In the genomic region with DNA sequence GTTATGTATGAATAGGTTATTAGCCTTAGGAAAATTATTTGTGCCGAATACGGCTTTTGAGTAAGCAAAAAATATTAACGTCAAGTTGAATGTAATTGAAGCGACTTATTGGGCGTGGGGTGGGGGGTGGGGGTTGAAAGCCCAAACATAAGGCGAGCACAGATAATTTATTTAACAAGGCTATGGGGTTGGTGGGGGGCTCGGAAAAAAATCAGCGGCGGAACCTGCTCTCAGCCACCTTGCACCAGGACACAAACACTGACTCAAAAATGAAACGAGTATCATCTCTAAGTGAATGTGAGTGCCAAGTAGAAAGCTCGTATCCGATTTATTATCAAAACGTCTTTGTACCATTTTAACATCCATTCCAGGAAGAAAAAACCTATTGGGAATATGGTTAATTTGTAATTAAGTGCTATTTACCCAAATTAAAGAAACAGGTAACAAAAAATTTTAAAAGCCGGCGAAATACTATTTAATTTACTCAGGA, we compare ENCODE assay signal across 8 cellular contexts. TPM values are rescaled to one million over a fixed set of nuclear protein-coding genes. Genes with fewer than 3 reads are reported as not detected.
DNase-seq lines count a peak whose midpoint lies in the region; ATAC-seq and TF ChIP-seq lines count a peak whose summit lies in the region.

No MANE protein-coding gene starts in this region.

- H3K36me3 ChIP-seq in esophagus squamous epithelium (no peaks in the 10 kb centered on the region), ovary (no peaks in the 10 kb centered on the region)

- no peaks in the 10 kb centered on the region for H3K9me3 ChIP-seq in esophagus squamous epithelium
- no peaks in the 10 kb centered on the region for H3K9me3 ChIP-seq in ovary

- 16 to 30% methylated on average over 15 of the region's 15 CpGs for WGBS in esophagus squamous epithelium, 2 donors
- 14 to 19% (median 18%) methylated on average over 15 of the region's 15 CpGs for WGBS in ovary, 3 donors

- intact Hi-C loops in esophagus squamous epithelium (cut with DNase I): loop anchor here (5.0 kb wide), 1 partner anchor 93 kb away; the partner anchor contains the start of genes ABHD18 and MFSD8
- intact Hi-C loops in ovary (cut with DNase I): loop anchor here in 2 of 4 donors (5.0 to 10.0 kb wide), 2 partner anchors 93 to 755 kb away; partner anchors contain the start of genes ABHD18 (in 1 of the 2) and MFSD8 (in 1 of the 2)

- H3K27me3 ChIP-seq in esophagus squamous epithelium (no peaks in the 10 kb centered on the region), ovary (no peaks in the 10 kb centered on the region)

- H3K4me3 ChIP-seq in esophagus squamous epithelium: peak overlapping the region; percentile 76 to 94 (median 89)
- H3K4me3 ChIP-seq in ovary: peak overlapping the region; percentile 77

- TF ChIP-seq CTCF in esophagus squamous epithelium (IDR thresholded peaks at IDR 0.05): no peak
- TF ChIP-seq CTCF in ovary (IDR thresholded peaks at IDR 0.05): no peak

- peak overlapping the region; percentile 95 to 99 (median 98) for H3K27ac ChIP-seq in esophagus squamous epithelium
- peak overlapping the region; percentile 86 to 94 for H3K27ac ChIP-seq in ovary

- peaks cover 5 to 21% (median 7%) of the 10 kb centered on the region in 3 donors for H3K4me1 ChIP-seq in esophagus squamous epithelium
- peaks cover 5% of the 10 kb centered on the region for H3K4me1 ChIP-seq in ovary (ENCODE audit: insufficient read depth)

- TF ChIP-seq POLR2A in esophagus squamous epithelium (IDR thresholded peaks at IDR 0.05): no peak
- TF ChIP-seq POLR2A in ovary (IDR thresholded peaks at IDR 0.05): no peak

- no peak for TF ChIP-seq EP300 in ovary (IDR thresholded peaks at IDR 0.05)

- ATAC-seq in GM19395 (IDR thresholded peaks at IDR 0.05; ENCODE audit: unreplicated experiment): no peak

- DNase-seq in NCI-H2227 (lab: John Stamatoyannopoulos, UW; ENCODE audit: unreplicated experiment): peak; percentile 7
- no peak for DNase-seq in NCI-H2227 treated with DMSO at 0.1 percent for 48 hours (lab: John Stamatoyannopoulos, UW)
- peak; percentile 11 for DNase-seq in RPMI7951 (ENCODE audit: low read depth)
- DNase-seq in esophagus squamous epithelium (lab: John Stamatoyannopoulos, UW): no peak
- DNase-seq in ovary: no peak
- no peak for DNase-seq in NCI-H446 treated with DMSO at 0.1 percent for 48 hours (lab: John Stamatoyannopoulos, UW)
- DNase-seq in NCI-H2081 (lab: John Stamatoyannopoulos, UW): no peak

RNA-seq across cellular contexts. Expression of gene LARP1B, which starts 0.9 kb away (rescaled TPM):
- 11.7 and 11.8 TPM in 2 replicates for total RNA-seq in RPMI7951 (2014; rRNA removed; shearing (Covaris generic))
- 10 to 100 TPM; 11.5 to 29.2 (median 16.4) TPM for total RNA-seq in esophagus squamous epithelium
- 10 to 100 TPM; 15.5 to 27.8 (median 20.3) TPM for total RNA-seq in ovary
- polyA plus RNA-seq in ovary: 1 to 10 TPM; 7.6 to 9.8 TPM

Comparison
In these comparisons a context has a peak if more than half of its experiments do, and no peak if none do; other contexts are left out.
1. DNase-seq: peak in NCI-H2227 (single experiment) and RPMI7951 (single experiment); none in NCI-H2227 treated with DMSO at 0.1 percent for 48 hours (single experiment), esophagus squamous epithelium (single experiment), ovary (0 of 5), NCI-H446 treated with DMSO at 0.1 percent for 48 hours (single experiment) and NCI-H2081 (0 of 2).